In the genomic region with DNA sequence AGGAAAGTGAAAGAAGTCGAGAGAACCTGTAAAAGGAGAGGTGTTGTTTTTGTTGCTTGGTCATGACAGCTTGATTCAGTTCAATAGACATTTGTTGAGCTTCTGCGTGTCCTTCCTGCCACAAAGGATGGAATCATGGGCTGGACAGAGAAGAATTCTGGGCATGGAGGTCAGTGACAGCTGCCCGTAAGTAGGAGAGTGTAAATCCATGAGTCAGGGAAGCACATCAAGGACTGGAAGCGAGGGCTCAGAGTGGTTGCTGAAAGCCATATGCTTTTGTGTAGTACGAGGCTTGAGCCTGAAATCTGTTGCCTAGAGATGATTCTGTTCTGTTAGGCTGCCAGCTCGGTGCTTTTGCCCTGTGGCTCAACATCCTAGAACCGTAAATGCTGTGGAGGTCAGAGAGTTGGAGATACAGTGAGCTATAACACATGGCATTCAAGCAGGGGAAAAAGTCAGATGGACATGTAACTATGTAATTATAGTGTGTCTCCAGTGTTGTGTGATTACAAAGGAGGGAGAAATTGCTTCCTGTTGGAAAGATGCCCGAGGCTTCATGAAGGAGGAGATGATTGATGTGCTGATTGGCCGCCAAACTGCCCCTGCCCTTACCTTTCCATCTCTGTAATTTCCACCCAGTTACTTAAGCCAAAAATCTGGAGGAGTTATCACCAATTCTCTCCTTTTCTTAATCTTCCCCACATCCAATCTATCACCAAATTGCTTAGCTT, we compare ENCODE assay signal across 13 cellular contexts.
DNase-seq lines count a peak whose midpoint lies in the region; ATAC-seq lines count a peak whose summit lies in the region.
"Had no signal": no experiment of that assay in that cellular context is flagged by ENCODE, and none has a peak within 500 bp of the region (broad histone marks: within the 10 kb centered on the region; RNA-seq: fewer than 3 reads in every experiment).

No MANE protein-coding gene starts in this region.

- ATAC-seq in GM18498 (IDR thresholded peaks at IDR 0.05; ENCODE audit: unreplicated experiment): no peak
- ATAC-seq in HG03135 (IDR thresholded peaks at IDR 0.05; ENCODE audit: unreplicated experiment): no peak

- peak; percentile 81 for DNase-seq in DMS 273 (lab: John Stamatoyannopoulos, UW; ENCODE audit: unreplicated experiment)
- peak; percentile 94 for DNase-seq in NCI-H1092 (lab: John Stamatoyannopoulos, UW)
- peak; percentile 27 for DNase-seq in NCI-H345 treated with DMSO at 0.1 percent for 48 hours (lab: John Stamatoyannopoulos, UW; ENCODE audit: unreplicated experiment)
- peak; percentile 55 for DNase-seq in kidney tubule cell (ENCODE audit: low spot score)
- no peak for DNase-seq in stimulated activated CD4-positive, alpha-beta T cell treated with anti-CD3 and anti-CD28 coated beads, Interleukin-15, amount 100 ng/mL, for 24 hours
- no peak for DNase-seq in effector CD4-positive, alpha-beta T cell
- DNase-seq: activated CD4-positive, alpha-beta T cell treated with anti-CD3 and anti-CD28 coated beads for 4 hours; amniotic stem cell; BE2C; occipital lobe; Peyer's patch had no signal

Comparison
In these comparisons a context has a peak if more than half of its experiments do, and no peak if none do; other contexts are left out.
1. DNase-seq: peak in DMS 273 (single experiment), NCI-H1092 (single experiment), NCI-H345 treated with DMSO at 0.1 percent for 48 hours (single experiment) and kidney tubule cell (single experiment); none in stimulated activated CD4-positive, alpha-beta T cell treated with anti-CD3 and anti-CD28 coated beads, Interleukin-15, amount 100 ng/mL, for 24 hours (single experiment) and effector CD4-positive, alpha-beta T cell (single experiment).